ENCODE assay signal across 18 cellular contexts in genomic region chr1:2594641-2595131, GRCh38. TPM values are rescaled to one million over a fixed set of nuclear protein-coding genes. Genes with fewer than 3 reads are reported as not detected.
DNase-seq lines count a peak whose midpoint lies in the region; ATAC-seq and TF ChIP-seq lines count a peak whose summit lies in the region.
"Had no signal": no experiment of that assay in that cellular context is flagged by ENCODE, and none has a peak within 500 bp of the region (broad histone marks: within the 10 kb centered on the region; RNA-seq: fewer than 3 reads in every experiment).

No MANE protein-coding gene starts in this region.

- no peak overlapping the region for H3K4me2 ChIP-seq in trophoblast cell (ENCODE audit: low read length)

- POLR2A ChIA-PET in activated CD4-positive, alpha-beta T cell treated with anti-CD3 and anti-CD28 coated beads for 36 hours (lab: Charles Lee) = no interaction called here

- no peaks in the 10 kb centered on the region for H3K36me3 ChIP-seq in right atrium auricular region
- H3K36me3 ChIP-seq in lower lobe of right lung = no peaks in the 10 kb centered on the region
- no peaks in the 10 kb centered on the region for H3K36me3 ChIP-seq in suprapubic skin
- no peaks in the 10 kb centered on the region for H3K36me3 ChIP-seq in trophoblast cell (ENCODE audit: control insufficient read depth in 1 of 2, insufficient read depth in 2 of 2, low read length in 2 of 2)

- H3K9ac ChIP-seq in trophoblast cell (ENCODE audit: low read length) = no peak overlapping the region
- H3K9ac ChIP-seq: GM23248 had no signal

- ATAC-seq in activated CD4-positive, alpha-beta T cell treated with anti-CD3 and anti-CD28 coated beads for 36 hours = no peak
- no peak for ATAC-seq in Right ventricle myocardium superior (ENCODE audit: poor library complexity)
- no peak for ATAC-seq in lower lobe of right lung
- ATAC-seq in GM19455 (IDR thresholded peaks at IDR 0.05; ENCODE audit: unreplicated experiment) = no peak

- no peaks in the 10 kb centered on the region for H3K79me2 ChIP-seq in trophoblast cell (ENCODE audit: control insufficient read depth, insufficient read depth, low read length, poor library complexity)

- H3K9me3 ChIP-seq in right atrium auricular region (peaks cover 0 to 11% of the 10 kb centered on the region in 2 donors), lower lobe of right lung (no peaks in the 10 kb centered on the region), suprapubic skin (no peaks in the 10 kb centered on the region), trophoblast cell (ENCODE audit: insufficient read depth, low read depth, low read length) (peaks cover 21% of the 10 kb centered on the region)

- CTCF ChIA-PET in activated CD4-positive, alpha-beta T cell treated with anti-CD3 and anti-CD28 coated beads for 36 hours (lab: Charles Lee) = no interaction called here

- H3K18ac ChIP-seq in trophoblast cell (ENCODE audit: low read length) = no peak overlapping the region

- H3K27ac ChIP-seq in right atrium auricular region (no peak overlapping the region), lower lobe of right lung (peak overlapping the region; percentile 24), suprapubic skin (no peak overlapping the region), trophoblast cell (ENCODE audit: low read depth, low read length) (no peak overlapping the region)
- H3K27ac ChIP-seq: 22Rv1, GM23248, HL-60, RWPE1 had no signal

- H3K4me1 ChIP-seq in right atrium auricular region (peaks cover 0 to 16% of the 10 kb centered on the region in 2 donors), lower lobe of right lung (peaks cover 21% of the 10 kb centered on the region), suprapubic skin (peaks cover 21% of the 10 kb centered on the region), trophoblast cell (ENCODE audit: control insufficient read depth in 1 of 2, insufficient read depth in 2 of 2, low read length in 2 of 2) (no peaks in the 10 kb centered on the region)

- H2BK5ac ChIP-seq in trophoblast cell (ENCODE audit: low read depth, low read length, poor library complexity) = no peak overlapping the region

- H3K27ac Mint-ChIP-seq in activated CD4-positive, alpha-beta T cell treated with anti-CD3 and anti-CD28 coated beads for 36 hours = no peak overlapping the region

- TF ChIP-seq EP300 in suprapubic skin (IDR thresholded peaks at IDR 0.05) = no peak

- no peak overlapping the region for H4K8ac ChIP-seq in trophoblast cell (ENCODE audit: low read depth, low read length)

- H3K14ac ChIP-seq in trophoblast cell (ENCODE audit: low read length) = no peak overlapping the region

- TF ChIP-seq POLR2A in suprapubic skin (IDR thresholded peaks at IDR 0.05) = no peak

- H3K23ac ChIP-seq in trophoblast cell (ENCODE audit: low read length) = no peak overlapping the region

- no peak overlapping the region for H2AFZ ChIP-seq in trophoblast cell (ENCODE audit: insufficient read depth, low read length, poor library complexity)
- H2AFZ ChIP-seq: GM23248 had no signal

- no peak overlapping the region for H3K4me3 Mint-ChIP-seq in activated CD4-positive, alpha-beta T cell treated with anti-CD3 and anti-CD28 coated beads for 36 hours

- TF ChIP-seq CTCF in right atrium auricular region (IDR thresholded peaks at IDR 0.05) (no peak), lower lobe of right lung (IDR thresholded peaks at IDR 0.05) (no peak), suprapubic skin (IDR thresholded peaks at IDR 0.05) (no peak)

- H3K9me3 Mint-ChIP-seq in activated CD4-positive, alpha-beta T cell treated with anti-CD3 and anti-CD28 coated beads for 36 hours (ENCODE audit: low read depth) = peaks cover 4% of the 10 kb centered on the region

- H3K4ac ChIP-seq in trophoblast cell (ENCODE audit: low read depth, low read length) = no peak overlapping the region

- H3K27me3 ChIP-seq in right atrium auricular region (no peaks in the 10 kb centered on the region), lower lobe of right lung (ENCODE audit: low read depth) (no peaks in the 10 kb centered on the region), suprapubic skin (peaks cover 4% of the 10 kb centered on the region), trophoblast cell (ENCODE audit: insufficient read depth, low read length) (no peaks in the 10 kb centered on the region)

- 90% methylated on average over 14 of the region's 17 CpGs for WGBS in suprapubic skin
- no CpG with 5 or more reads among the region's 17 CpGs for WGBS in trophoblast cell (ENCODE audit: extremely low coverage, insufficient coverage, insufficient read length)

- H2AK5ac ChIP-seq in trophoblast cell (ENCODE audit: low read length) = no peak overlapping the region

- peak; percentile 3 for DNase-seq in activated CD4-positive, alpha-beta T cell treated with anti-CD3 and anti-CD28 coated beads for 36 hours
- no peak for DNase-seq in activated CD4-positive, alpha-beta T cell treated with anti-CD3 and anti-CD28 coated beads for 1 hour
- DNase-seq in Right ventricle myocardium superior (peak; percentile 37), right atrium auricular region (ENCODE audit: low spot score) (no peak), lower lobe of right lung (no peak), suprapubic skin (ENCODE audit: low spot score in 2 of 2) (peak; percentile 62 to 75), trophoblast cell (no peak)
- DNase-seq: C1 segment of cervical spinal cord; DMS 273 treated with DMSO at 0.1 percent for 48 hours; NCI-H1092; NCI-H2107; NK-92 treated with Interleukin-12 subunit alpha and Interleukin-12 subunit beta, amount 100 ng/mL, for 24 hours had no signal

- H3K36me3 Mint-ChIP-seq in activated CD4-positive, alpha-beta T cell treated with anti-CD3 and anti-CD28 coated beads for 36 hours (ENCODE audit: low read depth) = no peaks in the 10 kb centered on the region

- peaks cover 3% of the 10 kb centered on the region for H3K4me1 Mint-ChIP-seq in activated CD4-positive, alpha-beta T cell treated with anti-CD3 and anti-CD28 coated beads for 36 hours

- H3K4me3 ChIP-seq in right atrium auricular region (no peak overlapping the region), lower lobe of right lung (peak overlapping the region; percentile 43), suprapubic skin (no peak overlapping the region), trophoblast cell (ENCODE audit: low read depth, low read length) (no peak overlapping the region)
- H3K4me3 ChIP-seq: GM23248 had no signal

- H2BK120ac ChIP-seq in trophoblast cell (ENCODE audit: insufficient read depth, low read length, poor library complexity) = no peak overlapping the region

- intact Hi-C loops in activated CD4-positive, alpha-beta T cell treated with anti-CD3 and anti-CD28 coated beads for 36 hours (cut with DNase I, micrococcal nuclease) = no loop called here
- intact Hi-C loops in Right ventricle myocardium superior (cut with DNase I) (no loop called here), lower lobe of right lung (cut with DNase I) (no loop called here)

- no peaks in the 10 kb centered on the region for H3K79me1 ChIP-seq in trophoblast cell (ENCODE audit: low read length)

- H2BK12ac ChIP-seq in trophoblast cell (ENCODE audit: low read length) = no peak overlapping the region

- no peak overlapping the region for H4K12ac ChIP-seq in trophoblast cell (ENCODE audit: low read depth, low read length)

- H3K27me3 Mint-ChIP-seq in activated CD4-positive, alpha-beta T cell treated with anti-CD3 and anti-CD28 coated beads for 36 hours = no peaks in the 10 kb centered on the region

- H4K91ac ChIP-seq in trophoblast cell (ENCODE audit: low read depth, low read length) = no peak overlapping the region

RNA-seq across cellular contexts. Expression of gene PRXL2B, which starts 8.1 kb away (rescaled TPM):
- total RNA-seq in activated CD4-positive, alpha-beta T cell treated with anti-CD3 and anti-CD28 coated beads for 36 hours = 10 to 100 TPM; 23.7 to 36.8 TPM
- 9.8 TPM for total RNA-seq in Right ventricle myocardium superior
- total RNA-seq in right atrium auricular region = 1 to 10 TPM; 6.4 to 6.8 TPM
- 26.3 TPM for total RNA-seq in lower lobe of right lung
- 10 to 100 TPM in 2 of 4 donors, 1 to 10 TPM in 2; 9.7 to 16.3 (median 10.7) TPM for total RNA-seq in suprapubic skin
- 5.7 and 6.2 TPM in 2 replicates for polyA plus RNA-seq in trophoblast cell (2013)

RNA-seq across cellular contexts. Expression of gene MMEL1, which starts 38.1 kb away (rescaled TPM):
- total RNA-seq in activated CD4-positive, alpha-beta T cell treated with anti-CD3 and anti-CD28 coated beads for 36 hours = 1 to 10 TPM in 1 of 2 experiments, under 1 TPM in 1; 0.97 to 1.4 TPM
- total RNA-seq in Right ventricle myocardium superior = 0.48 TPM
- total RNA-seq in right atrium auricular region = not detected
- total RNA-seq in lower lobe of right lung = 7.6 TPM
- 1 to 10 TPM in 2 of 4 donors, not detected in 2; 2.2 to 2.6 TPM for total RNA-seq in suprapubic skin
- 0.65 and 0.66 TPM in 2 replicates for polyA plus RNA-seq in trophoblast cell (2013)
- total RNA-seq: Daoy, GM23248 had no signal
- polyA plus RNA-seq: GM23248 had no signal

RNA-seq across cellular contexts. Expression of gene TNFRSF14, which starts 38.5 kb away (rescaled TPM):
- 100 to 1,000 TPM; 135 to 145 TPM for total RNA-seq in activated CD4-positive, alpha-beta T cell treated with anti-CD3 and anti-CD28 coated beads for 36 hours
- total RNA-seq in Right ventricle myocardium superior = 16.0 TPM
- 10 to 100 TPM in 1 of 2 donors, 1 to 10 TPM in 1; 9.2 to 14.5 TPM for total RNA-seq in right atrium auricular region
- 152 TPM for total RNA-seq in lower lobe of right lung
- total RNA-seq in suprapubic skin = 100 to 1,000 TPM in 1 of 4 donors, 10 to 100 TPM in 3; 33.3 to 111 (median 60.9) TPM
- polyA plus RNA-seq in trophoblast cell (2013) = 0.07 and 0.14 TPM in 2 replicates

Comparison
In these comparisons a context has a peak if more than half of its experiments do, and no peak if none do; other contexts are left out.
1. DNase-seq: peak in activated CD4-positive, alpha-beta T cell treated with anti-CD3 and anti-CD28 coated beads for 36 hours (single experiment), Right ventricle myocardium superior (single experiment) and suprapubic skin (2 of 2); none in activated CD4-positive, alpha-beta T cell treated with anti-CD3 and anti-CD28 coated beads for 1 hour (single experiment), right atrium auricular region (single experiment), lower lobe of right lung (single experiment) and trophoblast cell (0 of 2).